In genomic region chr15:58182460-58183163, GRCh38 we compare ENCODE assay signal across 9 cellular contexts. TPM values are rescaled to one million over a fixed set of nuclear protein-coding genes. Genes with fewer than 3 reads are reported as not detected.
DNase-seq lines count a peak whose midpoint lies in the region; ATAC-seq, FAIRE-seq and TF ChIP-seq lines count a peak whose summit lies in the region.
"Had no signal": no experiment of that assay in that cellular context is flagged by ENCODE, and none has a peak within 500 bp of the region (broad histone marks: within the 10 kb centered on the region; RNA-seq: fewer than 3 reads in every experiment).

No MANE protein-coding gene starts in this region.

- no peaks in the 10 kb centered on the region for H3K4me1 ChIP-seq in HepG2 (ENCODE audit: insufficient read depth, low read length)

- WGBS in HepG2 (ENCODE audit: low lambda C conversion rate): 14% methylated on average over 9 of the region's 9 CpGs

- H3K4me3 Mint-ChIP-seq in T-helper 2 cell treated with Interferon-gamma antibody and Interleukin-4, amounts not matched to agents 5 μg/mL and 100 μg/mL, for 36 hours: no peak overlapping the region
- H3K4me3 Mint-ChIP-seq: CD4-positive, CD25-positive, alpha-beta regulatory T cell had no signal

- no peak overlapping the region for H3K4me3 ChIP-seq in choroid plexus epithelial cell (ENCODE audit: low read depth, low read length)
- no peak overlapping the region for H3K4me3 ChIP-seq in HepG2 (replicated peaks in 1 of 3; ENCODE audit: insufficient read depth in 1 of 3, low read depth in 2 of 3, low read length in 3 of 3)

- no peaks in the 10 kb centered on the region for H4K20me1 ChIP-seq in HepG2 (ENCODE audit: insufficient read depth, low read length)

- intact Hi-C loops in HepG2 (cut with micrococcal nuclease; ENCODE audit: unreplicated experiment): loop anchor here (1.0 to 2.0 kb wide), 4 partner anchors 67 to 316 kb away; no protein-coding TSS in a partner anchor

- BruUV-seq in HepG2 (replicated peaks; lab: Mats Ljungman, UMichigan): no TSS peak

- CTCF ChIA-PET in HepG2 (lab: Yijun Ruan, JAX; ENCODE audit: low intra/inter-chr PET ratio, low total read pairs): interaction anchor here (0.7 to 3.7 kb wide), 6 partner anchors 67 to 317 kb away, joined by 3 to 20 read pairs (median 8); no protein-coding TSS in a partner anchor

- no peaks in the 10 kb centered on the region for H3K79me2 ChIP-seq in HepG2 (ENCODE audit: insufficient read depth, low read length)

- no peaks in the 10 kb centered on the region for H3K9me3 Mint-ChIP-seq in T-helper 2 cell treated with Interferon-gamma antibody and Interleukin-4, amounts not matched to agents 5 μg/mL and 100 μg/mL, for 36 hours

- POLR2A ChIA-PET in HepG2 (lab: Yijun Ruan, JAX): no interaction called here

- in situ Hi-C loops in HepG2 (cut with HindIII; ENCODE audit: extremely low pct_ligation_motif_present, low pct_unique_long_range_greater_than_20kb): loop anchor here (10.0 kb wide), 3 partner anchors 68 to 318 kb away; partner anchors contain the start of gene ALDH1A2

- H3K36me3 Mint-ChIP-seq in T-helper 2 cell treated with Interferon-gamma antibody and Interleukin-4, amounts not matched to agents 5 μg/mL and 100 μg/mL, for 36 hours (ENCODE audit: low read depth): no peaks in the 10 kb centered on the region
- H3K36me3 Mint-ChIP-seq: CD4-positive, CD25-positive, alpha-beta regulatory T cell had no signal

- TF ChIP-seq EP300 in HepG2 (IDR thresholded peaks at IDR 0.05; ENCODE audit: low read depth in 2 of 2, low read length in 2 of 2): no peak; a peak in 1 of 4 replicates
- no peak for TF ChIP-seq EP300 in HepG2 (CRISPR knock-in tag; IDR thresholded peaks at IDR 0.05; ENCODE audit: borderline replicate concordance)

- H3K4me2 ChIP-seq in HepG2 (ENCODE audit: low read depth, low read length): no peak overlapping the region

- no peak for FAIRE-seq in HepG2 (lab: Jason Lieb, UNC)

- ATAC-seq in HepG2: peak; percentile 98
- ATAC-seq in HG03097 (IDR thresholded peaks at IDR 0.05; ENCODE audit: low FRiP score, unreplicated experiment): no peak

- no peak overlapping the region for H3K27ac Mint-ChIP-seq in T-helper 2 cell treated with Interferon-gamma antibody and Interleukin-4, amounts not matched to agents 5 μg/mL and 100 μg/mL, for 36 hours
- H3K27ac Mint-ChIP-seq: CD4-positive, CD25-positive, alpha-beta regulatory T cell had no signal

- no peak for TF ChIP-seq POLR2A in HepG2 (IDR thresholded peaks at IDR 0.05; ENCODE audit: insufficient read depth in 1 of 2, low read depth in 2 of 2, low read length in 2 of 2)

- peak; percentile 91 for TF ChIP-seq CTCF in LNCAP (IDR thresholded peaks at IDR 0.05)
- TF ChIP-seq CTCF in choroid plexus epithelial cell (conservative IDR thresholded peaks at IDR 0.05; ENCODE audit: low read depth, low read length): peak; percentile 97
- peak; percentile 96 for TF ChIP-seq CTCF in HepG2 (CRISPR knock-in tag; IDR thresholded peaks at IDR 0.05)

- H3K9ac ChIP-seq in HepG2 (ENCODE audit: insufficient read depth, low read depth, low read length): no peak overlapping the region

- no peaks in the 10 kb centered on the region for H3K36me3 ChIP-seq in HepG2 (replicated peaks in 1 of 2; ENCODE audit: control insufficient read depth in 1 of 2, insufficient read depth in 2 of 2, low read length in 2 of 2)

- peak; percentile 94 for TF ChIP-seq RAD21 in HepG2 (CRISPR knock-in tag; IDR thresholded peaks at IDR 0.05)

- peaks cover 5% of the 10 kb centered on the region for H3K4me1 Mint-ChIP-seq in T-helper 2 cell treated with Interferon-gamma antibody and Interleukin-4, amounts not matched to agents 5 μg/mL and 100 μg/mL, for 36 hours (ENCODE audit: low read depth)

- peaks cover 5% of the 10 kb centered on the region for H3K27me3 Mint-ChIP-seq in T-helper 2 cell treated with Interferon-gamma antibody and Interleukin-4, amounts not matched to agents 5 μg/mL and 100 μg/mL, for 36 hours (ENCODE audit: low read depth)

- H3K9me3 ChIP-seq in HepG2 (ENCODE audit: low read length): no peaks in the 10 kb centered on the region

- no peak overlapping the region for H3K27ac ChIP-seq in HepG2 (ENCODE audit: extremely low read length, insufficient read depth, low read length)

- peak; percentile 15 for DNase-seq in NCI-H2107 treated with DMSO at 0.1 percent for 48 hours (lab: John Stamatoyannopoulos, UW; ENCODE audit: unreplicated experiment)
- DNase-seq in NCI-H2107 (lab: John Stamatoyannopoulos, UW): no peak
- DNase-seq in T-helper 2 cell treated with Interferon-gamma antibody and Interleukin-4, amounts not matched to agents 5 μg/mL and 100 μg/mL, for 36 hours (ENCODE audit: low spot score): peak; percentile 15
- DNase-seq in choroid plexus epithelial cell (ENCODE audit: low read depth): peak; percentile 63
- DNase-seq in HepG2 (ENCODE audit: low spot score): peak; percentile 37
- DNase-seq in stimulated activated CD8-positive, alpha-beta memory T cell treated with anti-CD3 and anti-CD28 coated beads, Interleukin-4, amount 100 ng/mL, for 24 hours (ENCODE audit: low read depth): peak; percentile 3

- H3K27me3 ChIP-seq in HepG2 (ENCODE audit: control insufficient read depth in 1 of 2, insufficient read depth in 2 of 2, low read length in 2 of 2): no peaks in the 10 kb centered on the region; a peak in 1 of 5 replicates

- no peak overlapping the region for H2AFZ ChIP-seq in HepG2 (ENCODE audit: low read length)

TF ChIP-seq in HepG2, 621 proteins besides CTCF, POLR2A, EP300 and RAD21 (continues in another document):
- no peak for TF ChIP-seq NFE2L1 (CRISPR knock-in tag; IDR thresholded peaks at IDR 0.05; ENCODE audit: borderline replicate concordance)
- peak; percentile 24 for TF ChIP-seq TEAD3 (CRISPR knock-in tag; optimal IDR thresholded peaks at IDR 0.05; ENCODE audit: borderline replicate concordance)
- no peak for TF ChIP-seq ZNF670 (CRISPR knock-in tag; IDR thresholded peaks at IDR 0.05; ENCODE audit: borderline replicate concordance)
- TF ChIP-seq ZBTB14 (CRISPR knock-in tag; IDR thresholded peaks at IDR 0.05): no peak
- 0 out of 2 replicates have a peak, but pooled peaks have one; percentile 45 for TF ChIP-seq POGK (CRISPR knock-in tag; conservative IDR thresholded peaks at IDR 0.05)

RNA-seq across cellular contexts. Expression of gene AQP9, which starts 44.4 kb away (rescaled TPM):
- total RNA-seq in HepG2 (2016; rRNA removed; fragmentation: Illumina TruSeq; extraction: Trizol): not detected in 2 replicates
- not detected in 2 replicates for total RNA-seq in HepG2 (2016; cell fraction: cytosol; rRNA removed; fragmentation: Illumina TruSeq; extraction: Trizol; ENCODE audit: low read depth)
- total RNA-seq in HepG2 (2016; cell fraction: insoluble cytoplasmic fraction; rRNA removed; fragmentation: Illumina TruSeq; extraction: Trizol): not detected in 2 replicates
- total RNA-seq in HepG2 (2016; cell fraction: membrane; rRNA removed; fragmentation: Illumina TruSeq; extraction: Trizol): 0.09 TPM in 1 of 2 replicates, not detected in the other
- total RNA-seq in HepG2 (2016; cell fraction: nucleus; rRNA removed; fragmentation: Illumina TruSeq; extraction: Trizol): not detected in 2 replicates
- 0.03 TPM in 1 of 2 replicates, not detected in the other for polyA plus RNA-seq in HepG2 (2011; rRNA removed)
- polyA plus RNA-seq in HepG2 (2011; cell fraction: cytosol; rRNA removed): 0.05 TPM in 1 of 2 replicates, not detected in the other
- polyA plus RNA-seq in HepG2 (2011; cell fraction: nucleus; rRNA removed): not detected in 2 replicates
- polyA plus RNA-seq in HepG2 (2012): 0.11 TPM in 1 of 2 replicates, not detected in the other
- polyA plus RNA-seq in HepG2 (2016; cell fraction: cytosol; fragmentation: Illumina TruSeq; extraction: Trizol; ENCODE audit: low read depth): not detected in 2 replicates
- polyA plus RNA-seq in HepG2 (2016; cell fraction: insoluble cytoplasmic fraction; fragmentation: Illumina TruSeq; extraction: Trizol; ENCODE audit: low read depth): 0.12 TPM in 1 of 2 replicates, not detected in the other
- polyA plus RNA-seq in HepG2 (2016; cell fraction: membrane; fragmentation: Illumina TruSeq; extraction: Trizol; ENCODE audit: low read depth): not detected in 2 replicates
- polyA plus RNA-seq in HepG2 (2016; cell fraction: nucleus; fragmentation: Illumina TruSeq; extraction: Trizol; ENCODE audit: insufficient read depth, low read depth): not detected in 2 replicates
- polyA minus RNA-seq in HepG2 (2011; rRNA and poly(A)+ RNA removed; ENCODE audit: low replicate concordance): not detected in 2 replicates
- not detected in 2 replicates for polyA minus RNA-seq in HepG2 (2011; cell fraction: cytosol; rRNA and poly(A)+ RNA removed)
- not detected in 2 replicates for polyA minus RNA-seq in HepG2 (2011; cell fraction: nucleus; rRNA and poly(A)+ RNA removed)
- total RNA-seq: CD4-positive, CD25-positive, alpha-beta regulatory T cell had no signal
